Comparison of ENCODE assay signal across 26 cellular contexts in genomic region chr1:25450894-25451293, GRCh38. TPM values are rescaled to one million over a fixed set of nuclear protein-coding genes. Genes with fewer than 3 reads are reported as not detected.
DNase-seq lines count a peak whose midpoint lies in the region; ATAC-seq, FAIRE-seq and TF ChIP-seq lines count a peak whose summit lies in the region.
"Had no signal": no experiment of that assay in that cellular context is flagged by ENCODE, and none has a peak within 500 bp of the region (broad histone marks: within the 10 kb centered on the region; RNA-seq: fewer than 3 reads in every experiment).

No MANE protein-coding gene starts in this region.

- H3K9me3 Mint-ChIP-seq in HFFc6 = no peaks in the 10 kb centered on the region
- H3K9me3 Mint-ChIP-seq in GM23338 = no peaks in the 10 kb centered on the region
- H3K9me3 Mint-ChIP-seq: CD4-positive, alpha-beta T cell; IgD-negative memory B cell had no signal

- peaks cover 3% of the 10 kb centered on the region; the same call in 1 of the 2 replicates for H4K20me1 ChIP-seq in GM23338 (replicated peaks; ENCODE audit: insufficient read depth)

- H3K4me1 ChIP-seq in skeletal muscle satellite cell (ENCODE audit: control insufficient read depth, insufficient read depth, low read length) (peaks cover 13% of the 10 kb centered on the region), GM23338 (ENCODE audit: insufficient read depth) (peaks cover 25% of the 10 kb centered on the region)
- H3K4me1 ChIP-seq: Caco-2, Peyer's patch had no signal

- peaks cover 5% of the 10 kb centered on the region; the same call in 1 of the 2 replicates for H3K36me3 Mint-ChIP-seq in HFFc6 (ENCODE audit: low read depth)
- H3K36me3 Mint-ChIP-seq in GM23338 (ENCODE audit: low read depth) = peaks cover 12% of the 10 kb centered on the region; the same call in 2 of the 3 replicates

- H3K27me3 ChIP-seq in skeletal muscle satellite cell (ENCODE audit: control insufficient read depth, insufficient read depth, low read length) (no peaks in the 10 kb centered on the region), GM23338 (ENCODE audit: insufficient read depth) (no peaks in the 10 kb centered on the region)
- H3K27me3 ChIP-seq: BLaER1, MG63, Peyer's patch had no signal

- H3K4me3 Mint-ChIP-seq in HFFc6 (no peak overlapping the region), GM23338 (no peak overlapping the region)
- H3K4me3 Mint-ChIP-seq: CD4-positive, alpha-beta T cell had no signal

- H3K27ac ChIP-seq in SK-N-MC (peak overlapping the region; percentile 62; the same call in 1 of the 2 replicates), GM23338 (ENCODE audit: low read depth) (no peak overlapping the region)
- H3K27ac ChIP-seq: BLaER1, Peyer's patch had no signal

- H3K36me3 ChIP-seq in SK-N-MC (ENCODE audit: insufficient read depth, low read length) = peaks cover 13% of the 10 kb centered on the region; the same call in 1 of the 2 replicates
- H3K36me3 ChIP-seq in skeletal muscle satellite cell (ENCODE audit: insufficient read depth, low read length) = peaks cover 15% of the 10 kb centered on the region
- H3K36me3 ChIP-seq in GM23338 (ENCODE audit: insufficient read depth) = no peaks in the 10 kb centered on the region; the same call in 1 of the 2 replicates

- no peak for ATAC-seq in GM21423 (IDR thresholded peaks at IDR 0.05; ENCODE audit: unreplicated experiment)
- no peak for ATAC-seq in GM23338

- peak; percentile 60 for FAIRE-seq in islet of Langerhans (lab: Jason Lieb, UNC)
- FAIRE-seq: GM18507, H1 had no signal

- no peaks in the 10 kb centered on the region for H3F3A ChIP-seq in GM23338 (replicated peaks; ENCODE audit: low read depth)

- H3K9me2 ChIP-seq in GM23338 (ENCODE audit: insufficient read depth) = no peaks in the 10 kb centered on the region

- no peak overlapping the region for H2AFZ ChIP-seq in GM23338

- H3K9me3 ChIP-seq in SK-N-MC (ENCODE audit: low read depth, low read length) (no peaks in the 10 kb centered on the region), skeletal muscle satellite cell (replicated peaks; ENCODE audit: low read length) (no peaks in the 10 kb centered on the region)
- H3K9me3 ChIP-seq: BLaER1, Caco-2, MG63, Peyer's patch had no signal

- no peak for DNase-seq in HFFc6
- DNase-seq in SK-N-MC (ENCODE audit: low read depth, low spot score) = no peak
- no peak for DNase-seq in amygdala (lab: John Stamatoyannopoulos, UW)
- DNase-seq in GM23338 (ENCODE audit: low spot score) = no peak
- DNase-seq: Caco-2; CD4-positive, alpha-beta T cell; DMS 273 treated with DMSO at 0.1 percent for 48 hours; DMS79 treated with DMSO at 0.1 percent for 48 hours; GDM1; Kasumi-1; MG63; NCI-H1417 treated with DMSO at 0.1 percent for 48 hours; NCI-H187; NCI-H2107; NCI-H2227 treated with DMSO at 0.1 percent for 48 hours; NCI-H510A treated with DMSO at 0.1 percent for 48 hours; NCI-H748 treated with DMSO at 0.1 percent for 48 hours; NK-92 treated with Interleukin-12 subunit alpha and Interleukin-12 subunit beta, amount 100 ng/mL, for 24 hours; Peyer's patch had no signal

- H3K4me2 ChIP-seq in skeletal muscle satellite cell (ENCODE audit: low read length) (peak overlapping the region; percentile 3), GM23338 (no peak overlapping the region)

- H3K27ac Mint-ChIP-seq in HFFc6 (peak overlapping the region; percentile 14; the same call in 1 of the 2 replicates), GM23338 (no peak overlapping the region)
- H3K27ac Mint-ChIP-seq: CD4-positive, alpha-beta T cell had no signal

- H3K4me3 ChIP-seq in SK-N-MC = no peak overlapping the region
- H3K4me3 ChIP-seq in skeletal muscle satellite cell (ENCODE audit: low read length) = no peak overlapping the region
- no peak overlapping the region for H3K4me3 ChIP-seq in GM23338
- H3K4me3 ChIP-seq: BLaER1, MG63, Peyer's patch had no signal

- peaks cover 12% of the 10 kb centered on the region for H3K4me1 Mint-ChIP-seq in HFFc6 (ENCODE audit: low read depth)
- peaks cover 21% of the 10 kb centered on the region for H3K4me1 Mint-ChIP-seq in GM23338

- no peaks in the 10 kb centered on the region for H3K79me2 ChIP-seq in GM23338 (replicated peaks; ENCODE audit: insufficient read depth)

- TF ChIP-seq CTCF in HFFc6 (IDR thresholded peaks at IDR 0.05) = no peak
- TF ChIP-seq CTCF in GM23338 (conservative IDR thresholded peaks at IDR 0.05; ENCODE audit: low read depth in 2 of 2) = no peak

- H3K27me3 Mint-ChIP-seq in HFFc6 (ENCODE audit: insufficient read depth) (no peaks in the 10 kb centered on the region), GM23338 (ENCODE audit: insufficient read depth, low read depth, poor library complexity) (no peaks in the 10 kb centered on the region)
- H3K27me3 Mint-ChIP-seq: CD4-positive, alpha-beta T cell; IgD-negative memory B cell had no signal

- H3K9ac ChIP-seq in SK-N-MC (ENCODE audit: insufficient read length) (peak overlapping the region; percentile 34), skeletal muscle satellite cell (ENCODE audit: low read depth, low read length) (no peak overlapping the region)
- H3K9ac ChIP-seq: BLaER1 had no signal

TF ChIP-seq in GM23338, 12 proteins besides CTCF, POLR2A, EP300 and RAD21 (continues in another document):
- TF ChIP-seq CREB1 (CRISPR knock-in tag; IDR thresholded peaks at IDR 0.05; ENCODE audit: low read depth) = no peak
- TF ChIP-seq, protein P1, sequence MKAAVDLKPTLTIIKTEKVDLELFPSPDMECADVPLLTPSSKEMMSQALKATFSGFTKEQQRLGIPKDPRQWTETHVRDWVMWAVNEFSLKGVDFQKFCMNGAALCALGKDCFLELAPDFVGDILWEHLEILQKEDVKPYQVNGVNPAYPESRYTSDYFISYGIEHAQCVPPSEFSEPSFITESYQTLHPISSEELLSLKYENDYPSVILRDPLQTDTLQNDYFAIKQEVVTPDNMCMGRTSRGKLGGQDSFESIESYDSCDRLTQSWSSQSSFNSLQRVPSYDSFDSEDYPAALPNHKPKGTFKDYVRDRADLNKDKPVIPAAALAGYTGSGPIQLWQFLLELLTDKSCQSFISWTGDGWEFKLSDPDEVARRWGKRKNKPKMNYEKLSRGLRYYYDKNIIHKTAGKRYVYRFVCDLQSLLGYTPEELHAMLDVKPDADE (IDR thresholded peaks at IDR 0.05) = no peak
- no peak for TF ChIP-seq JUNB (IDR thresholded peaks at IDR 0.05; ENCODE audit: unreplicated experiment)
- no peak for TF ChIP-seq EZH2 (IDR thresholded peaks at IDR 0.05; ENCODE audit: low read depth, unreplicated experiment)
- no peak for TF ChIP-seq NANOG (IDR thresholded peaks at IDR 0.05; ENCODE audit: borderline replicate concordance)
- no peak for TF ChIP-seq EZH2phosphoT487 (IDR thresholded peaks at IDR 0.05; ENCODE audit: unreplicated experiment)
- TF ChIP-seq STAT1 (IDR thresholded peaks at IDR 0.05; ENCODE audit: unreplicated experiment) = no peak
- no peak for TF ChIP-seq REST (IDR thresholded peaks at IDR 0.05; ENCODE audit: unreplicated experiment)

RNA-seq across cellular contexts. Expression of gene MACO1, which starts 20.2 kb away (rescaled TPM):
- 10 to 100 TPM; 13.7 to 15.1 (median 14.4) TPM for total RNA-seq in HFFc6 (2021; fragmentation: NEBNext Ultra II Directional; extraction: Animal tissue kit (Norgen Biotek cat#: 25700))
- 12.2 and 17.9 TPM in 2 replicates for total RNA-seq in skeletal muscle satellite cell (2012; rRNA removed)
- 8.9 and 9.8 TPM in 2 replicates for total RNA-seq in GM23338 (2014; rRNA removed; shearing (Covaris generic))
- polyA plus RNA-seq in GM23338 (2016; fragmentation: Nextera tagmentation; extraction: Ambion mirVana) = 10.3 and 10.6 TPM in 2 replicates

RNA-seq across cellular contexts. Expression of gene RHCE, which starts 30.3 kb away (rescaled TPM):
- 1 to 10 TPM in 1 of 6 experiments, under 1 TPM in 5; 0.45 to 1.2 (median 0.54) TPM for total RNA-seq in HFFc6 (2021; fragmentation: NEBNext Ultra II Directional; extraction: Animal tissue kit (Norgen Biotek cat#: 25700))
- 0.44 and 1.5 TPM in 2 replicates for total RNA-seq in skeletal muscle satellite cell (2012; rRNA removed)
- 0.17 TPM in 1 of 2 replicates, not detected in the other for total RNA-seq in GM23338 (2014; rRNA removed; shearing (Covaris generic))
- polyA plus RNA-seq in GM23338 (2016; fragmentation: Nextera tagmentation; extraction: Ambion mirVana) = 0.15 and 0.38 TPM in 2 replicates
- total RNA-seq: Caco-2 had no signal
